16 cellular contexts compared by ENCODE assay signal in the genomic region with DNA sequence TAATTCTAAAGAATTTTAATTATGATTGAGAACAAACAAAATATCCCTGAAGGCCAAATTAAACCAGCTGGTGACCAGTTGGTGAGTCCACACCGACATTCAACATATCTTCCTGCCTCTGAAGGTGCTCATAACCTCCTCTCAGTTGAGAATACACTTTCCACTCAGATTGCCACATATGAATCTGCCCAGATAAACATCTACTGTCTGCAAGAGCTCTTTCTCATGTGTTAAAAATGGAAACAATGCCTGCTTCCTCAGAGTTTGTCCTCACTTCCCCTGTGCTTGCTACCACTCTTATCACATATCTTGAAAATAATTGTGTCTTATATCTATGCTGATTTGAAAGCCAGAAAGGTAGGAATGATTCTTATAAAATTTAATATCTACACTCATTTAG.
DNase-seq lines count a peak whose midpoint lies in the region; TF ChIP-seq lines count a peak whose summit lies in the region.
"Had no signal": no experiment of that assay in that cellular context is flagged by ENCODE, and none has a peak within 500 bp of the region (broad histone marks: within the 10 kb centered on the region; RNA-seq: fewer than 3 reads in every experiment).

No MANE protein-coding gene starts in this region.

- H2BK120ac ChIP-seq in neuronal stem cell (ENCODE audit: low read depth, low read length), result no peak overlapping the region

- H2BK12ac ChIP-seq in neuronal stem cell (ENCODE audit: low read length), result no peak overlapping the region

- H3K23ac ChIP-seq in neuronal stem cell (ENCODE audit: low read depth, low read length, poor library complexity), result no peak overlapping the region

- DNase-seq in AG10803 (ENCODE audit: low read depth), result peak; percentile 33
- DNase-seq in adipocyte (ENCODE audit: low read depth), result peak; percentile 82
- DNase-seq in hepatic stellate cell (ENCODE audit: low spot score), result peak; percentile 9
- DNase-seq in neuronal stem cell (ENCODE audit: low spot score), result no peak
- DNase-seq in NCI-H2171 (lab: John Stamatoyannopoulos, UW), result no peak
- DNase-seq in nephron progenitor cell, result no peak
- DNase-seq in GM13977 (ENCODE audit: low spot score), result no peak
- DNase-seq: activated CD4-positive, alpha-beta T cell treated with anti-CD3 and anti-CD28 coated beads for 4 hours; effector CD8-positive, alpha-beta T cell; head of caudate nucleus; natural killer cell; NCI-H187 had no signal

- no peak overlapping the region for H3K4me3 Mint-ChIP-seq in nephron progenitor cell
- H3K4me3 Mint-ChIP-seq: natural killer cell; stimulated activated naive CD8-positive, alpha-beta T cell treated with anti-CD3 and anti-CD28 coated beads, Interleukin-15, Interleukin-2, amounts not matched to agents 100 ng/mL and 50 ng/mL, for 24 hours had no signal

- H3K4me3 ChIP-seq in AG10803 (ENCODE audit: low read length) (no peak overlapping the region), HUES6 (ENCODE audit: low read depth, low read length) (no peak overlapping the region), adipocyte (ENCODE audit: low read length) (no peak overlapping the region), neuronal stem cell (ENCODE audit: low read length in 2 of 2) (no peak overlapping the region)
- H3K4me3 ChIP-seq: BLaER1 treated with 17β-estradiol and CSF1 and Interleukin-3, amounts not matched to agents 10 nM and 100 nM; right atrium auricular region had no signal

- no peak overlapping the region for H4K8ac ChIP-seq in neuronal stem cell (ENCODE audit: low read depth, low read length)

- no peak overlapping the region for H3K27ac Mint-ChIP-seq in nephron progenitor cell
- H3K27ac Mint-ChIP-seq: natural killer cell; stimulated activated naive CD8-positive, alpha-beta T cell treated with anti-CD3 and anti-CD28 coated beads, Interleukin-15, Interleukin-2, amounts not matched to agents 100 ng/mL and 50 ng/mL, for 24 hours had no signal

- no peak overlapping the region for H2BK5ac ChIP-seq in neuronal stem cell (ENCODE audit: low read length)

- H3K4me1 ChIP-seq in HUES6 (ENCODE audit: control insufficient read depth, insufficient read depth, low read length) (0 out of 2 replicates have a peak, but pooled peaks cover 2% of the 10 kb centered on the region), adipocyte (ENCODE audit: control insufficient read depth, insufficient read depth, low read length) (peaks cover 11% of the 10 kb centered on the region), neuronal stem cell (ENCODE audit: control insufficient read depth in 2 of 2, insufficient read depth in 1 of 2, low read depth in 1 of 2, low read length in 2 of 2) (no peaks in the 10 kb centered on the region)
- H3K4me1 ChIP-seq: right atrium auricular region had no signal

- H2AK5ac ChIP-seq in neuronal stem cell (ENCODE audit: low read depth, low read length), result no peak overlapping the region

- no peaks in the 10 kb centered on the region for H3K36me3 Mint-ChIP-seq in nephron progenitor cell (ENCODE audit: low read depth)
- H3K36me3 Mint-ChIP-seq: natural killer cell had no signal

- H3K79me1 ChIP-seq in neuronal stem cell (ENCODE audit: low read depth, low read length), result no peaks in the 10 kb centered on the region

- no peaks in the 10 kb centered on the region for H3K9me3 Mint-ChIP-seq in nephron progenitor cell
- H3K9me3 Mint-ChIP-seq: stimulated activated naive CD8-positive, alpha-beta T cell treated with anti-CD3 and anti-CD28 coated beads, Interleukin-15, Interleukin-2, amounts not matched to agents 100 ng/mL and 50 ng/mL, for 24 hours had no signal

- H3K9me3 ChIP-seq in HUES6 (ENCODE audit: control insufficient read depth, insufficient read depth, low read depth, low read length) (no peaks in the 10 kb centered on the region), adipocyte (ENCODE audit: control insufficient read depth, low read length) (no peaks in the 10 kb centered on the region), neuronal stem cell (replicated peaks in 1 of 2; ENCODE audit: control insufficient read depth in 2 of 2, insufficient read depth in 1 of 2, low read depth in 1 of 2, low read length in 2 of 2) (no peaks in the 10 kb centered on the region)
- H3K9me3 ChIP-seq: BLaER1 treated with 17β-estradiol and CSF1 and Interleukin-3, amounts not matched to agents 10 nM and 100 nM; right atrium auricular region had no signal

- H3K27me3 Mint-ChIP-seq in nephron progenitor cell (ENCODE audit: low read depth, poor library complexity), result no peaks in the 10 kb centered on the region
- H3K27me3 Mint-ChIP-seq: stimulated activated naive CD8-positive, alpha-beta T cell treated with anti-CD3 and anti-CD28 coated beads, Interleukin-15, Interleukin-2, amounts not matched to agents 100 ng/mL and 50 ng/mL, for 24 hours had no signal

- in situ Hi-C loops in GM13977 (cut with MboI; ENCODE audit: low pct_unique_long_range_greater_than_20kb, low sequenced_read_pairs, unreplicated experiment), result no loop called here

- H3K36me3 ChIP-seq in HUES6 (ENCODE audit: control insufficient read depth, insufficient read depth, low read length), result peaks cover 32% of the 10 kb centered on the region; the same call in 1 of the 2 replicates
- no peaks in the 10 kb centered on the region for H3K36me3 ChIP-seq in adipocyte (ENCODE audit: control insufficient read depth, insufficient read depth, low read length, severe bottlenecking)
- H3K36me3 ChIP-seq in neuronal stem cell (replicated peaks in 1 of 2; ENCODE audit: control insufficient read depth in 2 of 2, insufficient read depth in 2 of 2, low read length in 2 of 2), result no peaks in the 10 kb centered on the region
- H3K36me3 ChIP-seq: BLaER1 treated with 17β-estradiol and CSF1 and Interleukin-3, amounts not matched to agents 10 nM and 100 nM; right atrium auricular region had no signal

- no peak overlapping the region for H2BK15ac ChIP-seq in neuronal stem cell (ENCODE audit: low read length)

- H2AFZ ChIP-seq in neuronal stem cell (ENCODE audit: low read length), result no peak overlapping the region

- H3K9ac ChIP-seq in HUES6 (ENCODE audit: low read length), result no peak overlapping the region
- H3K9ac ChIP-seq in adipocyte (ENCODE audit: low read length), result no peak overlapping the region
- H3K9ac ChIP-seq in neuronal stem cell (ENCODE audit: low read depth, low read length, poor library complexity), result no peak overlapping the region
- H3K9ac ChIP-seq: BLaER1 treated with 17β-estradiol and CSF1 and Interleukin-3, amounts not matched to agents 10 nM and 100 nM had no signal

- H3K4me2 ChIP-seq in neuronal stem cell (ENCODE audit: insufficient read depth, low read length, poor library complexity, severe bottlenecking), result no peak overlapping the region

- H4K91ac ChIP-seq in neuronal stem cell (ENCODE audit: low read depth, low read length, poor library complexity), result no peak overlapping the region

- no peak for TF ChIP-seq CTCF in AG10803 (conservative IDR thresholded peaks at IDR 0.05; ENCODE audit: low read length)
- no peak for TF ChIP-seq CTCF in nephron progenitor cell (IDR thresholded peaks at IDR 0.05)
- no peak for TF ChIP-seq CTCF in GM13977 (IDR thresholded peaks at IDR 0.05; ENCODE audit: extremely low read depth, insufficient read depth, missing control alignments)

- no CpG with 5 or more reads among the region's 1 CpG for WGBS in neuronal stem cell (ENCODE audit: extremely low coverage in 2 of 2, insufficient read length in 2 of 2, insufficient replicate concordance in 1 of 2), 2 donors

- H3K27ac ChIP-seq in HUES6 (ENCODE audit: low read depth, low read length), result peak overlapping the region; percentile 13; the same call in 1 of the 2 replicates
- H3K27ac ChIP-seq in neuronal stem cell (replicated peaks; ENCODE audit: low read length), result no peak overlapping the region
- H3K27ac ChIP-seq: BLaER1 treated with 17β-estradiol and CSF1 and Interleukin-3, amounts not matched to agents 10 nM and 100 nM; right atrium auricular region had no signal

- H3K14ac ChIP-seq in neuronal stem cell (ENCODE audit: low read length), result no peak overlapping the region

- H3K4ac ChIP-seq in neuronal stem cell (ENCODE audit: low read length), result no peak overlapping the region

- H3K27me3 ChIP-seq in HUES6 (ENCODE audit: control insufficient read depth, insufficient read depth, low read length) (no peaks in the 10 kb centered on the region), adipocyte (replicated peaks; ENCODE audit: control insufficient read depth, insufficient read depth, low read length) (no peaks in the 10 kb centered on the region), neuronal stem cell (ENCODE audit: control insufficient read depth in 3 of 3, insufficient read depth in 3 of 3, low read depth in 1 of 3, low read length in 3 of 3) (no peaks in the 10 kb centered on the region)
- H3K27me3 ChIP-seq: BLaER1 treated with 17β-estradiol and CSF1 and Interleukin-3, amounts not matched to agents 10 nM and 100 nM; right atrium auricular region had no signal

- no peak overlapping the region for H3K18ac ChIP-seq in neuronal stem cell (ENCODE audit: low read length)

- H3K4me1 Mint-ChIP-seq in nephron progenitor cell, result no peaks in the 10 kb centered on the region
- H3K4me1 Mint-ChIP-seq: natural killer cell had no signal

Comparison
In these comparisons a context has a peak if more than half of its experiments do, and no peak if none do; other contexts are left out.
1. DNase-seq: peak in AG10803 (single experiment), adipocyte (single experiment) and hepatic stellate cell (single experiment); none in neuronal stem cell (single experiment), NCI-H2171 (single experiment), nephron progenitor cell (single experiment) and GM13977 (single experiment).